9 cellular contexts compared by ENCODE assay signal in the genomic region with DNA sequence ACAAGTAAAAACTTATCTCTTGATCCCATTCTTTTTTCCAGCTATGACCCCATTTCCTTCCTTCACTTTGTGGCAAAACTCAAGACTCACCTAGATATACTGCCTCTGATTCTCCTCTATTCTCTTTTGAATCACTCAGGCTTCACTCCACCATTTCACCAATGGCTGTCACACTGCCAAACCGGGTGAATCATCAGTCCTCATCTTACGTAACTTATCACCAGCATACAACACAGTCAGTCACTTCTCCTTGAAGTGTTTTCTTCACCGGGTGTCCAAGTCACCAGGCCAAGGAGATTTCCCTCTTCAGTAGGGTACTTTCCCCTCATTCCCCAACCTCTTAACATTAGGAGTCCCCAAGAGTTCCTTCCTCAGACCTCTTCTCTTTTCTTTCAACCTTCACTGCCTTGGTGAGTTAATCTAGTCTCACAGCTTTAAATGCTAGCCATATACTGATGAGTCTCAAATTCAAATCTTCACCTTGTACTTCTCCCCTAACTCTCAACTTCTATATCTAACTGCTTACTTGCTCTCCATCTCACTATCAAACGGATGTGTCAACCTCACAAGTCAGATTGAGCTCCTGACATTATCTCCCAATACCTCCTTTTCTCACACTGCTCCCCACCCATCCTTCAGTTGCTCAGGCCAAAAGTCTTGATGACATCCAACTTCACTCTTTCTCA. TPM values are rescaled to one million over a fixed set of nuclear protein-coding genes. Genes with fewer than 3 reads are reported as not detected.
DNase-seq lines count a peak whose midpoint lies in the region; ATAC-seq lines count a peak whose summit lies in the region.
"Had no signal": no experiment of that assay in that cellular context is flagged by ENCODE, and none has a peak within 500 bp of the region (broad histone marks: within the 10 kb centered on the region; RNA-seq: fewer than 3 reads in every experiment).

No MANE protein-coding gene starts in this region.

- H3K4me1 ChIP-seq in muscle layer of duodenum (ENCODE audit: control insufficient read depth in 1 of 2, insufficient read depth in 2 of 2, low read length in 2 of 2): peaks cover under 1 to 11% of the 10 kb centered on the region in 2 donors
- H3K4me1 ChIP-seq: SJCRH30 had no signal

- no peaks in the 10 kb centered on the region for H3K27me3 ChIP-seq in muscle layer of duodenum (ENCODE audit: low read depth, low read length)
- H3K27me3 ChIP-seq: SJCRH30 had no signal

- H3K27ac ChIP-seq in cingulate gyrus (ENCODE audit: low read depth, low read length): peak overlapping the region; percentile 80
- H3K27ac ChIP-seq in muscle layer of duodenum (ENCODE audit: low read length): peak overlapping the region; percentile 3
- H3K27ac ChIP-seq: SJCRH30 had no signal

- H3K27me3 Mint-ChIP-seq in T-helper 2 cell treated with Interferon-gamma antibody and Interleukin-4, amounts not matched to agents 5 μg/mL and 100 μg/mL, for 36 hours (ENCODE audit: low read depth): no peaks in the 10 kb centered on the region

- peaks cover 32 to 35% of the 10 kb centered on the region in 2 donors for H3K36me3 ChIP-seq in muscle layer of duodenum (ENCODE audit: control insufficient read depth in 1 of 2, insufficient read depth in 2 of 2, low read length in 2 of 2)

- DNase-seq in A172 (ENCODE audit: low spot score) (peak; percentile 84), HT1080 (ENCODE audit: low read depth) (peak; percentile 95), COLO668 (lab: John Stamatoyannopoulos, UW; ENCODE audit: unreplicated experiment) (no peak)
- DNase-seq in T-helper 2 cell treated with Interferon-gamma antibody and Interleukin-4, amounts not matched to agents 5 μg/mL and 100 μg/mL, for 36 hours (ENCODE audit: low spot score): no peak

- peaks cover 22% of the 10 kb centered on the region for H3K36me3 Mint-ChIP-seq in T-helper 2 cell treated with Interferon-gamma antibody and Interleukin-4, amounts not matched to agents 5 μg/mL and 100 μg/mL, for 36 hours (ENCODE audit: low read depth)

- H3K4me3 ChIP-seq in muscle layer of duodenum (ENCODE audit: low read depth in 1 of 2, low read length in 2 of 2): no peak overlapping the region
- H3K4me3 ChIP-seq: SJCRH30 had no signal

- no peaks in the 10 kb centered on the region for H3K9me3 Mint-ChIP-seq in T-helper 2 cell treated with Interferon-gamma antibody and Interleukin-4, amounts not matched to agents 5 μg/mL and 100 μg/mL, for 36 hours

- no peak overlapping the region for H3K4me3 Mint-ChIP-seq in T-helper 2 cell treated with Interferon-gamma antibody and Interleukin-4, amounts not matched to agents 5 μg/mL and 100 μg/mL, for 36 hours

- no peak overlapping the region for H3K27ac Mint-ChIP-seq in T-helper 2 cell treated with Interferon-gamma antibody and Interleukin-4, amounts not matched to agents 5 μg/mL and 100 μg/mL, for 36 hours

- ATAC-seq in GM21515 (IDR thresholded peaks at IDR 0.05; ENCODE audit: unreplicated experiment) (no peak), HG02571 (IDR thresholded peaks at IDR 0.05; ENCODE audit: unreplicated experiment) (no peak)

- H3K9me3 ChIP-seq in muscle layer of duodenum (ENCODE audit: control insufficient read depth in 1 of 2, low read length in 2 of 2): no peaks in the 10 kb centered on the region
- H3K9me3 ChIP-seq: SJCRH30 had no signal

- peaks cover 2% of the 10 kb centered on the region for H3K4me1 Mint-ChIP-seq in T-helper 2 cell treated with Interferon-gamma antibody and Interleukin-4, amounts not matched to agents 5 μg/mL and 100 μg/mL, for 36 hours (ENCODE audit: low read depth)

RNA-seq across cellular contexts. Expression of a gene that starts 6.0 kb away (rescaled TPM):
- total RNA-seq in A172 (2014; rRNA removed; shearing (Covaris generic)): 2.8 and 5.4 TPM in 2 replicates
- 7.1 and 9.6 TPM in 2 replicates for total RNA-seq in HT1080 (2014; rRNA removed; shearing (Covaris generic))
- 8.8 TPM in 2 replicates for polyA plus RNA-seq in HT1080 (2015; cell fraction: cytosol; rRNA removed)
- 5.8 and 6.4 TPM in 2 replicates for polyA plus RNA-seq in HT1080 (2015; cell fraction: nucleus; rRNA removed)

Comparison
In these comparisons a context has a peak if more than half of its experiments do, and no peak if none do; other contexts are left out.
1. DNase-seq: peak in A172 (single experiment) and HT1080 (single experiment); none in T-helper 2 cell treated with Interferon-gamma antibody and Interleukin-4, amounts not matched to agents 5 μg/mL and 100 μg/mL, for 36 hours (single experiment) and COLO668 (single experiment).